Comparison of ENCODE assay signal across 8 cellular contexts in genomic region chr22:42581762-42582716, GRCh38. TPM values are rescaled to one million over a fixed set of nuclear protein-coding genes. Genes with fewer than 3 reads are reported as not detected.
A peak's percentile ranks its signal among the peaks of the same experiment; 100 is the strongest.
DNase-seq lines count a peak whose midpoint lies in the region; ATAC-seq and TF ChIP-seq lines count a peak whose summit lies in the region.

No MANE protein-coding gene starts in this region.

- peak; percentile 68 to 86 (median 80) for DNase-seq in CD8-positive, alpha-beta T cell
- peak; percentile 75 for DNase-seq in MM.1S
- peak; percentile 68 to 81 (median 77) for DNase-seq in T-helper 1 cell
- peak; percentile 64 for DNase-seq in amniotic epithelial cell (ENCODE audit: low read depth)
- peak; percentile 89 for DNase-seq in left ventricle myocardium superior
- peak; percentile 86 to 87 for DNase-seq in psoas muscle

- intact Hi-C loops in CD8-positive, alpha-beta T cell (cut with DNase I, micrococcal nuclease), result loop anchor here (1.0 kb wide), 1 partner anchor 32 kb away; the partner anchor contains the start of gene POLDIP3 (in 2 of the 2)
- intact Hi-C loops in left ventricle myocardium superior (cut with micrococcal nuclease) (no loop called here), psoas muscle (cut with DNase I) (no loop called here)

- H3K4me1 Mint-ChIP-seq in CD8-positive, alpha-beta T cell (ENCODE audit: low read depth), result peaks cover 14% of the 10 kb centered on the region

- peak overlapping the region; percentile 56; the same call in 1 of the 2 replicates for H2AFZ ChIP-seq in MM.1S (ENCODE audit: low read length)

- H3K27ac Mint-ChIP-seq in CD8-positive, alpha-beta T cell, result peak overlapping the region; percentile 87

- no peaks in the 10 kb centered on the region for H4K20me1 ChIP-seq in MM.1S (ENCODE audit: insufficient read depth, low read length)

- no peaks in the 10 kb centered on the region for H3K9me3 ChIP-seq in CD8-positive, alpha-beta T cell (ENCODE audit: low read length)
- H3K9me3 ChIP-seq in MM.1S (replicated peaks; ENCODE audit: insufficient read depth, low read length) (no peaks in the 10 kb centered on the region), psoas muscle (no peaks in the 10 kb centered on the region)

- H3K79me2 ChIP-seq in MM.1S (ENCODE audit: low read length), result peaks cover 14% of the 10 kb centered on the region

- POLR2A ChIA-PET in CD8-positive, alpha-beta T cell (lab: Charles Lee), result interaction anchor here (1.0 to 3.2 kb wide), 4 partner anchors 32 to 749 kb away, joined by 3 to 12 read pairs (median 4); partner anchors contain the start of genes POLDIP3, SMDT1 and SREBF2

- H3K27me3 ChIP-seq in CD8-positive, alpha-beta T cell (ENCODE audit: insufficient read depth, low read length), result no peaks in the 10 kb centered on the region
- no peaks in the 10 kb centered on the region for H3K27me3 ChIP-seq in MM.1S (replicated peaks; ENCODE audit: insufficient read depth, low read length)
- no peaks in the 10 kb centered on the region for H3K27me3 ChIP-seq in psoas muscle (ENCODE audit: insufficient read depth in 3 of 3, low read length in 2 of 3)

- ATAC-seq in CD8-positive, alpha-beta T cell, result peak; percentile 88
- ATAC-seq in GM21528 (IDR thresholded peaks at IDR 0.05; ENCODE audit: low FRiP score, unreplicated experiment) (peak; percentile 45), left ventricle myocardium superior (peak; percentile 93), psoas muscle (peak; percentile 81 to 94 (median 92))

- 0 out of 2 replicates have a peak, but pooled peaks cover 8% of the 10 kb centered on the region for H3F3A ChIP-seq in MM.1S (ENCODE audit: insufficient read depth, low read length)

- H3K27me3 Mint-ChIP-seq in CD8-positive, alpha-beta T cell (ENCODE audit: low read depth), result no peaks in the 10 kb centered on the region

- TF ChIP-seq CTCF in CD8-positive, alpha-beta T cell (IDR thresholded peaks at IDR 0.05), result no peak
- TF ChIP-seq CTCF in MM.1S (IDR thresholded peaks at IDR 0.05; ENCODE audit: low read length) (no peak), psoas muscle (IDR thresholded peaks at IDR 0.05) (no peak)

- peaks cover 18% of the 10 kb centered on the region for H3K36me3 ChIP-seq in CD8-positive, alpha-beta T cell (ENCODE audit: insufficient read depth, low read length)
- H3K36me3 ChIP-seq in MM.1S (replicated peaks; ENCODE audit: insufficient read depth, low read length) (no peaks in the 10 kb centered on the region; the same call in 1 of the 2 replicates), psoas muscle (ENCODE audit: insufficient read depth in 1 of 2, low read depth in 1 of 2) (peaks cover 2 to 73% of the 10 kb centered on the region in 2 donors), urinary bladder (ENCODE audit: insufficient read depth) (peaks cover 8% of the 10 kb centered on the region)

- CTCF ChIA-PET in CD8-positive, alpha-beta T cell (lab: Charles Lee), result no interaction called here

- peaks cover 11% of the 10 kb centered on the region for H3K4me1 ChIP-seq in CD8-positive, alpha-beta T cell (ENCODE audit: insufficient read depth, low read length)
- H3K4me1 ChIP-seq in MM.1S (ENCODE audit: low read length) (no peaks in the 10 kb centered on the region), psoas muscle (peaks cover 4% of the 10 kb centered on the region), urinary bladder (ENCODE audit: insufficient read depth) (no peaks in the 10 kb centered on the region)

- H3K27ac ChIP-seq in CD8-positive, alpha-beta T cell (ENCODE audit: low read depth, low read length), result peak overlapping the region; percentile 52
- H3K27ac ChIP-seq in MM.1S (ENCODE audit: low read length) (peak overlapping the region; percentile 21; the same call in 1 of the 2 replicates), psoas muscle (peak overlapping the region; percentile 66), urinary bladder (ENCODE audit: low read depth) (no peak overlapping the region)

- H3K4me3 Mint-ChIP-seq in CD8-positive, alpha-beta T cell, result peak overlapping the region; percentile 96

- H3K36me3 Mint-ChIP-seq in CD8-positive, alpha-beta T cell, result peaks cover 56% of the 10 kb centered on the region

- H3K4me2 ChIP-seq in MM.1S (ENCODE audit: low read depth, low read length), result peak overlapping the region; percentile 77

- 5 to 7% (median 5%) methylated on average over 50 to 64 of the region's 64 CpGs for WGBS in psoas muscle, 3 donors
- 5% methylated on average over 64 of the region's 64 CpGs for WGBS in urinary bladder

- H3K4me3 ChIP-seq in CD8-positive, alpha-beta T cell (ENCODE audit: low read depth, low read length), result peak overlapping the region; percentile 68
- H3K4me3 ChIP-seq in MM.1S (ENCODE audit: low read length) (peak overlapping the region; percentile 85), psoas muscle (peak overlapping the region; percentile 83), urinary bladder (ENCODE audit: low read depth, low read length) (peak overlapping the region; percentile 82)

- H3K9me3 Mint-ChIP-seq in CD8-positive, alpha-beta T cell, result no peaks in the 10 kb centered on the region

- peak overlapping the region; percentile 78 for H3K9ac ChIP-seq in MM.1S (ENCODE audit: low read length)

- H3K9me2 ChIP-seq in MM.1S (replicated peaks; ENCODE audit: insufficient read depth, low read length), result no peaks in the 10 kb centered on the region

RNA-seq across cellular contexts. Expression of gene SERHL2, which starts 28.3 kb away (rescaled TPM):
- total RNA-seq in CD8-positive, alpha-beta T cell, result under 1 TPM in 1 of 2 experiments, not detected in 1; 0.42 TPM
- total RNA-seq in left ventricle myocardium superior, result 1.6 TPM
- 1 to 10 TPM in 2 of 4 donors, under 1 TPM in 2; 0.82 to 1.6 (median 0.97) TPM for total RNA-seq in psoas muscle
- polyA plus RNA-seq in psoas muscle, result 1 to 10 TPM in 2 of 3 donors, under 1 TPM in 1; 0.96 to 1.5 (median 1.1) TPM
- 4.0 TPM for total RNA-seq in urinary bladder
- polyA plus RNA-seq in urinary bladder, result 4.3 TPM

RNA-seq across cellular contexts. Expression of gene POLDIP3, which starts 32.6 kb away (rescaled TPM):
- total RNA-seq in CD8-positive, alpha-beta T cell, result 100 to 1,000 TPM in 1 of 2 experiments, 10 to 100 TPM in 1; 96.4 to 103 TPM
- total RNA-seq in left ventricle myocardium superior (39.4 TPM), psoas muscle (10 to 100 TPM; 30.6 to 47.1 (median 34.9) TPM), urinary bladder (19.9 TPM)
- polyA plus RNA-seq in psoas muscle (10 to 100 TPM; 25.0 to 33.7 (median 26.5) TPM), urinary bladder (54.9 TPM)

RNA-seq across cellular contexts. Expression of gene ATP5MGL, which starts 58.4 kb away (rescaled TPM):
- total RNA-seq in CD8-positive, alpha-beta T cell, result 1 to 10 TPM; 3.4 to 5.0 TPM
- total RNA-seq in left ventricle myocardium superior (0.55 TPM), psoas muscle (under 1 TPM in 3 of 4 donors, not detected in 1; 0.50 to 0.57 (median 0.55) TPM), urinary bladder (0.37 TPM)
- polyA plus RNA-seq in psoas muscle (under 1 TPM in 1 of 3 donors, not detected in 2; 0.04 TPM), urinary bladder (not detected)

Comparison
In these comparisons a context has a peak if more than half of its experiments do, and no peak if none do; other contexts are left out.
1. intact Hi-C loops: an anchor here in CD8-positive, alpha-beta T cell (1.0 kb wide); none called in left ventricle myocardium superior and psoas muscle.